Comparison of ENCODE assay signal across 1 cellular context in genomic region chr12:54000105-54000773, GRCh38.
TF ChIP-seq lines count a peak whose summit lies in the region.

Gene HOXC9 (plus strand): TSS chr12:54000161. CDS start chr12:54000189, 28 bp downstream.

TF ChIP-seq in WTC11, 78 proteins besides CTCF, POLR2A, EP300 and RAD21 (continued from another document):
- TF ChIP-seq AR (CRISPR knock-in tag; IDR thresholded peaks at IDR 0.05): no peak
- TF ChIP-seq TP53 (CRISPR knock-in tag; IDR thresholded peaks at IDR 0.05): no peak
- TF ChIP-seq MLX (CRISPR knock-in tag; IDR thresholded peaks at IDR 0.05): no peak
- no peak for TF ChIP-seq RELA (CRISPR knock-in tag; IDR thresholded peaks at IDR 0.05; ENCODE audit: borderline replicate concordance)
